11 cellular contexts compared by ENCODE assay signal in genomic region chr22:40628354-40629042, GRCh38. TPM values are rescaled to one million over a fixed set of nuclear protein-coding genes. Genes with fewer than 3 reads are reported as not detected.
DNase-seq lines count a peak whose midpoint lies in the region; ATAC-seq and TF ChIP-seq lines count a peak whose summit lies in the region.
"Had no signal": no experiment of that assay in that cellular context is flagged by ENCODE, and none has a peak within 500 bp of the region (broad histone marks: within the 10 kb centered on the region; RNA-seq: fewer than 3 reads in every experiment).

No MANE protein-coding gene starts in this region.

- DNase-seq in ELR (ENCODE audit: low read depth) = peak; percentile 59
- DNase-seq in activated naive CD8-positive, alpha-beta T cell treated with anti-CD3 and anti-CD28 coated beads, Interleukin-2, amount 50 U/mL, for 24 hours = no peak
- no peak for DNase-seq in mesothelial cell of epicardium (ENCODE audit: low spot score in 2 of 2, unreplicated experiment in 2 of 2)
- DNase-seq in inferior parietal cortex (ENCODE audit: extremely low spot score) = no peak
- DNase-seq in GF-D8 (lab: John Stamatoyannopoulos, UW) = no peak
- no peak for DNase-seq in dedifferentiated amniotic fluid mesenchymal stem cell (ENCODE audit: extremely low spot score)
- no peak for DNase-seq in type B pancreatic cell (ENCODE audit: extremely low spot score, unreplicated experiment)
- DNase-seq: H7, uterus had no signal

- peaks cover 51% of the 10 kb centered on the region for H3K4me1 Mint-ChIP-seq in activated naive CD8-positive, alpha-beta T cell treated with anti-CD3 and anti-CD28 coated beads, Interleukin-2, amount 50 U/mL, for 24 hours
- H3K4me1 Mint-ChIP-seq in mesothelial cell of epicardium (peaks cover 25% of the 10 kb centered on the region), type B pancreatic cell (ENCODE audit: unreplicated experiment) (peaks cover 38% of the 10 kb centered on the region)

- no peaks in the 10 kb centered on the region for H3K27me3 Mint-ChIP-seq in activated naive CD8-positive, alpha-beta T cell treated with anti-CD3 and anti-CD28 coated beads, Interleukin-2, amount 50 U/mL, for 24 hours
- H3K27me3 Mint-ChIP-seq in mesothelial cell of epicardium (ENCODE audit: low read depth) (no peaks in the 10 kb centered on the region), type B pancreatic cell (no peaks in the 10 kb centered on the region)

- H3K9me3 Mint-ChIP-seq in activated naive CD8-positive, alpha-beta T cell treated with anti-CD3 and anti-CD28 coated beads, Interleukin-2, amount 50 U/mL, for 24 hours = no peaks in the 10 kb centered on the region
- H3K9me3 Mint-ChIP-seq in mesothelial cell of epicardium (no peaks in the 10 kb centered on the region), type B pancreatic cell (no peaks in the 10 kb centered on the region)

- peak overlapping the region; percentile 71 for H3K27ac Mint-ChIP-seq in activated naive CD8-positive, alpha-beta T cell treated with anti-CD3 and anti-CD28 coated beads, Interleukin-2, amount 50 U/mL, for 24 hours
- H3K27ac Mint-ChIP-seq in mesothelial cell of epicardium (peak overlapping the region; percentile 78), type B pancreatic cell (no peak overlapping the region)

- no peaks in the 10 kb centered on the region for H3K36me3 Mint-ChIP-seq in activated naive CD8-positive, alpha-beta T cell treated with anti-CD3 and anti-CD28 coated beads, Interleukin-2, amount 50 U/mL, for 24 hours (ENCODE audit: low read depth)
- H3K36me3 Mint-ChIP-seq in mesothelial cell of epicardium = no peaks in the 10 kb centered on the region
- H3K36me3 Mint-ChIP-seq in type B pancreatic cell = peaks cover 7% of the 10 kb centered on the region

- TF ChIP-seq CTCF in mesothelial cell of epicardium (IDR thresholded peaks at IDR 0.05; ENCODE audit: unreplicated experiment) (no peak), type B pancreatic cell (conservative IDR thresholded peaks at IDR 0.05) (no peak)

- ATAC-seq in activated naive CD8-positive, alpha-beta T cell treated with anti-CD3 and anti-CD28 coated beads, Interleukin-2, amount 50 U/mL, for 24 hours = peak; percentile 91

- TF ChIP-seq EP300 in Ishikawa (IDR thresholded peaks at IDR 0.05; ENCODE audit: borderline replicate concordance) = no peak

- H3K4me3 Mint-ChIP-seq in activated naive CD8-positive, alpha-beta T cell treated with anti-CD3 and anti-CD28 coated beads, Interleukin-2, amount 50 U/mL, for 24 hours = no peak overlapping the region
- H3K4me3 Mint-ChIP-seq in mesothelial cell of epicardium = no peak overlapping the region
- no peak overlapping the region for H3K4me3 Mint-ChIP-seq in type B pancreatic cell

- TF ChIP-seq RAD21 in Ishikawa (IDR thresholded peaks at IDR 0.05; ENCODE audit: low read depth) = no peak

TF ChIP-seq in Ishikawa, 13 proteins besides CTCF, POLR2A, EP300 and RAD21:
- TF ChIP-seq TCF12 (IDR thresholded peaks at IDR 0.05; ENCODE audit: low read depth) = 0 out of 2 replicates have a peak, but pooled peaks have one; percentile 27
- no peak for TF ChIP-seq EGR1 (IDR thresholded peaks at IDR 0.05)
TF ChIP-seq in Ishikawa: peak in this region for 1.

RNA-seq across cellular contexts. Expression of gene MRTFA, which starts 8.0 kb away (rescaled TPM):
- total RNA-seq in mesothelial cell of epicardium (105 to 109 TPM (median 108 TPM) in 3 replicates), type B pancreatic cell (ENCODE audit: low replicate concordance) (42.3 and 49.8 TPM in 2 replicates)

RNA-seq across cellular contexts. Expression of gene MCHR1, which starts 50.8 kb away (rescaled TPM):
- 2.5 to 3.5 TPM (median 3.2 TPM) in 3 replicates for total RNA-seq in mesothelial cell of epicardium
- total RNA-seq in type B pancreatic cell (ENCODE audit: low replicate concordance) = 0.17 and 6.9 TPM in 2 replicates
- total RNA-seq: endothelial cell of umbilical vein had no signal
